In genomic region chr7:30617359-30617758, GRCh38 we compare ENCODE assay signal across 18 cellular contexts. TPM values are rescaled to one million over a fixed set of nuclear protein-coding genes. Genes with fewer than 3 reads are reported as not detected.
DNase-seq lines count a peak whose midpoint lies in the region; ATAC-seq, FAIRE-seq and TF ChIP-seq lines count a peak whose summit lies in the region.
"Had no signal": no experiment of that assay in that cellular context is flagged by ENCODE, and none has a peak within 500 bp of the region (broad histone marks: within the 10 kb centered on the region; RNA-seq: fewer than 3 reads in every experiment).

No MANE protein-coding gene starts in this region.

- no peak overlapping the region for H2AFZ ChIP-seq in GM12878 (ENCODE audit: control insufficient read depth, low read depth, low read length)

- no peak for TF ChIP-seq EP300 in GM12878 (IDR thresholded peaks at IDR 0.05; ENCODE audit: borderline replicate concordance in 1 of 2, control insufficient read depth in 1 of 2, low read depth in 2 of 2, low read length in 2 of 2)

- H3K4me1 Mint-ChIP-seq in activated naive CD8-positive, alpha-beta T cell treated with anti-CD3 and anti-CD28 coated beads, Interleukin-2, amount 10 ng/mL, durations not matched to agents 7 days and 5 days = peaks cover 15% of the 10 kb centered on the region
- H3K4me1 Mint-ChIP-seq in activated naive CD8-positive, alpha-beta T cell treated with anti-CD3 and anti-CD28 coated beads for 36 hours = peaks cover 19% of the 10 kb centered on the region
- H3K4me1 Mint-ChIP-seq in activated CD4-positive, alpha-beta T cell treated with anti-CD3 and anti-CD28 coated beads for 36 hours = peaks cover 22% of the 10 kb centered on the region
- H3K4me1 Mint-ChIP-seq: H9 had no signal

- TF ChIP-seq RAD21 in GM12878 (IDR thresholded peaks at IDR 0.05; ENCODE audit: insufficient read depth, low read depth, low read length) = no peak

- H3K4me3 ChIP-seq in GM12878 = no peak overlapping the region
- no peak overlapping the region for H3K4me3 ChIP-seq in lung
- no peak overlapping the region for H3K4me3 ChIP-seq in dorsolateral prefrontal cortex

- H3K9me3 ChIP-seq in GM12878 (replicated peaks; ENCODE audit: control insufficient read depth, insufficient read depth, low read length) (no peaks in the 10 kb centered on the region), lung (ENCODE audit: control insufficient read depth in 2 of 2, insufficient read depth in 1 of 2, low read length in 1 of 2) (no peaks in the 10 kb centered on the region)

- RAD21 ChIA-PET in GM12878 (lab: Charles Lee; ENCODE audit: unreplicated experiment) = no interaction called here

- FAIRE-seq in GM12878 (lab: Jason Lieb, UNC) = peak; percentile 31

- no peaks in the 10 kb centered on the region for H3K27me3 Mint-ChIP-seq in activated naive CD8-positive, alpha-beta T cell treated with anti-CD3 and anti-CD28 coated beads, Interleukin-2, amount 10 ng/mL, durations not matched to agents 7 days and 5 days
- no peaks in the 10 kb centered on the region for H3K27me3 Mint-ChIP-seq in activated naive CD8-positive, alpha-beta T cell treated with anti-CD3 and anti-CD28 coated beads for 36 hours
- no peaks in the 10 kb centered on the region for H3K27me3 Mint-ChIP-seq in activated CD4-positive, alpha-beta T cell treated with anti-CD3 and anti-CD28 coated beads for 36 hours
- H3K27me3 Mint-ChIP-seq: CD4-positive, CD25-positive, alpha-beta regulatory T cell had no signal

- no peak for DNase-seq in activated naive CD8-positive, alpha-beta T cell treated with anti-CD3 and anti-CD28 coated beads, Interleukin-2, amount 10 ng/mL, durations not matched to agents 7 days and 5 days
- DNase-seq in activated naive CD8-positive, alpha-beta T cell treated with anti-CD3 and anti-CD28 coated beads for 36 hours = no peak
- peak; percentile 73 for DNase-seq in NCI-H2029 (lab: John Stamatoyannopoulos, UW)
- no peak for DNase-seq in GM12878 (ENCODE audit: low read depth, low spot score)
- DNase-seq in lung (ENCODE audit: low spot score) = no peak
- DNase-seq in activated CD4-positive, alpha-beta T cell treated with anti-CD3 and anti-CD28 coated beads for 36 hours = no peak
- DNase-seq in dorsolateral prefrontal cortex = no peak
- DNase-seq: CD4-positive, CD25-positive, alpha-beta regulatory T cell; DMS79 treated with DMSO at 0.1 percent for 48 hours; H9; IMR-90; MV-4-11; NCI-H1105 treated with DMSO at 0.1 percent for 48 hours; NCI-H2081 treated with DMSO at 0.1 percent for 48 hours; NK-92 treated with Interleukin-12 subunit alpha and Interleukin-12 subunit beta, amount 100 ng/mL, for 24 hours; SIG-M5 had no signal

- ATAC-seq in activated naive CD8-positive, alpha-beta T cell treated with anti-CD3 and anti-CD28 coated beads, Interleukin-2, amount 10 ng/mL, durations not matched to agents 7 days and 5 days (ENCODE audit: low read depth) = no peak
- ATAC-seq in GM12878 = no peak
- peak; percentile 34 for ATAC-seq in lung (ENCODE audit: insufficient read depth, low FRiP score)
- ATAC-seq in activated CD4-positive, alpha-beta T cell treated with anti-CD3 and anti-CD28 coated beads for 36 hours = no peak
- ATAC-seq in GM18502 (IDR thresholded peaks at IDR 0.05; ENCODE audit: poor library complexity, unreplicated experiment) = no peak
- ATAC-seq: SK-N-SH treated with all-trans-retinoic acid at 6 μM for 48 hours had no signal

- H3K79me2 ChIP-seq in GM12878 (ENCODE audit: control insufficient read depth, insufficient read depth, low read length) = no peaks in the 10 kb centered on the region; the same call in 1 of the 2 replicates

- 98% methylated on average over 2 of the region's 2 CpGs for WGBS in GM12878 (ENCODE audit: insufficient coverage, insufficient replicate concordance, low lambda C conversion rate, missing lambda C conversion rate)
- WGBS in lung, 2 donors = 65 to 87% methylated on average over 2 of the region's 2 CpGs

- in situ Hi-C loops in GM12878 (cut with MboI) = no loop called here

- H3K9ac ChIP-seq in GM12878 (ENCODE audit: control insufficient read depth, insufficient read depth, low read length) = no peak overlapping the region

- CTCF ChIA-PET in GM12878 (lab: Yijun Ruan, JAX) = no interaction called here
- CTCF ChIA-PET in activated CD4-positive, alpha-beta T cell treated with anti-CD3 and anti-CD28 coated beads for 36 hours (lab: Charles Lee) = no interaction called here

- H3K27me3 ChIP-seq in GM12878 (replicated peaks in 1 of 2; ENCODE audit: control insufficient read depth in 2 of 2, insufficient read depth in 2 of 2, low read length in 1 of 2) = no peaks in the 10 kb centered on the region
- H3K27me3 ChIP-seq in lung (ENCODE audit: control insufficient read depth, insufficient read depth) = no peaks in the 10 kb centered on the region
- no peaks in the 10 kb centered on the region for H3K27me3 ChIP-seq in dorsolateral prefrontal cortex

- TF ChIP-seq CTCF in GM12878 (IDR thresholded peaks at IDR 0.05 in 2 of 3, conservative IDR thresholded peaks at IDR 0.05 in 1 of 3; ENCODE audit: control insufficient read depth in 2 of 3, extremely low read depth in 1 of 3, insufficient read depth in 1 of 3, low read depth in 3 of 3, low read length in 3 of 3) = no peak
- TF ChIP-seq CTCF in lung (IDR thresholded peaks at IDR 0.05; ENCODE audit: control extremely low read depth, extremely low read depth) = no peak
- TF ChIP-seq CTCF in dorsolateral prefrontal cortex (IDR thresholded peaks at IDR 0.05 in 54 of 56, conservative IDR thresholded peaks at IDR 0.05 in 2 of 56; ENCODE audit: low read depth in 1 of 56, partially characterized antibody in 56 of 56) = no peak

- no peak overlapping the region for H3K4me2 ChIP-seq in GM12878 (ENCODE audit: control insufficient read depth, insufficient read depth)

- peaks cover 20 to 52% of the 10 kb centered on the region in 2 experiments for H3K36me3 ChIP-seq in GM12878 (ENCODE audit: control insufficient read depth in 2 of 2, insufficient read depth in 2 of 2, low read length in 1 of 2)
- peaks cover 33 to 52% of the 10 kb centered on the region in 2 donors for H3K36me3 ChIP-seq in lung (ENCODE audit: control insufficient read depth in 2 of 2, insufficient read depth in 2 of 2, low read length in 2 of 2)

- SMC1A ChIA-PET in GM12878 (lab: Charles Lee; ENCODE audit: uncharacterized antibody, unreplicated experiment) = interaction anchor here (0.9 kb wide), 1 partner anchor 14 kb away, joined by 3 read pairs; no protein-coding TSS in a partner anchor

- H4K20me1 ChIP-seq in GM12878 (ENCODE audit: control insufficient read depth, insufficient read depth) = no peaks in the 10 kb centered on the region

- no peak overlapping the region for H3K4me3 Mint-ChIP-seq in activated naive CD8-positive, alpha-beta T cell treated with anti-CD3 and anti-CD28 coated beads, Interleukin-2, amount 10 ng/mL, durations not matched to agents 7 days and 5 days
- H3K4me3 Mint-ChIP-seq in activated naive CD8-positive, alpha-beta T cell treated with anti-CD3 and anti-CD28 coated beads for 36 hours = no peak overlapping the region
- H3K4me3 Mint-ChIP-seq in activated CD4-positive, alpha-beta T cell treated with anti-CD3 and anti-CD28 coated beads for 36 hours = no peak overlapping the region
- H3K4me3 Mint-ChIP-seq: CD4-positive, CD25-positive, alpha-beta regulatory T cell; H9 had no signal

- H3K9me3 Mint-ChIP-seq in activated naive CD8-positive, alpha-beta T cell treated with anti-CD3 and anti-CD28 coated beads, Interleukin-2, amount 10 ng/mL, durations not matched to agents 7 days and 5 days = no peaks in the 10 kb centered on the region
- H3K9me3 Mint-ChIP-seq in activated naive CD8-positive, alpha-beta T cell treated with anti-CD3 and anti-CD28 coated beads for 36 hours = no peaks in the 10 kb centered on the region
- no peaks in the 10 kb centered on the region for H3K9me3 Mint-ChIP-seq in activated CD4-positive, alpha-beta T cell treated with anti-CD3 and anti-CD28 coated beads for 36 hours (ENCODE audit: low read depth)
- H3K9me3 Mint-ChIP-seq: CD4-positive, CD25-positive, alpha-beta regulatory T cell; H9 had no signal

- peak; percentile 4; the same call in 1 of the 2 replicates for TF ChIP-seq POLR2A in GM12878 (IDR thresholded peaks at IDR 0.05; ENCODE audit: low read depth, low read length)

- H3K36me3 Mint-ChIP-seq in activated naive CD8-positive, alpha-beta T cell treated with anti-CD3 and anti-CD28 coated beads, Interleukin-2, amount 10 ng/mL, durations not matched to agents 7 days and 5 days = peaks cover 50% of the 10 kb centered on the region
- H3K36me3 Mint-ChIP-seq in activated naive CD8-positive, alpha-beta T cell treated with anti-CD3 and anti-CD28 coated beads for 36 hours = peaks cover 54% of the 10 kb centered on the region
- peaks cover 79% of the 10 kb centered on the region for H3K36me3 Mint-ChIP-seq in activated CD4-positive, alpha-beta T cell treated with anti-CD3 and anti-CD28 coated beads for 36 hours (ENCODE audit: low read depth)

- no TSS peak for BruUV-seq in GM12878 (replicated peaks; lab: Mats Ljungman, UMichigan)

- H3K4me1 ChIP-seq in GM12878 (ENCODE audit: control insufficient read depth, insufficient read depth, low read length) (no peaks in the 10 kb centered on the region), lung (ENCODE audit: control insufficient read depth in 2 of 2, insufficient read depth in 2 of 2, low read length in 2 of 2) (peaks cover 0 to 1% of the 10 kb centered on the region in 2 donors)

- POLR2A ChIA-PET in activated naive CD8-positive, alpha-beta T cell treated with anti-CD3 and anti-CD28 coated beads, Interleukin-2, amount 10 ng/mL, durations not matched to agents 7 days and 5 days (lab: Charles Lee) = no interaction called here
- POLR2A ChIA-PET in GM12878 (lab: Charles Lee) = no interaction called here
- POLR2A ChIA-PET in activated CD4-positive, alpha-beta T cell treated with anti-CD3 and anti-CD28 coated beads for 36 hours (lab: Charles Lee) = no interaction called here

- intact Hi-C loops in GM12878 (cut with micrococcal nuclease; ENCODE audit: unreplicated experiment) = no loop called here
- intact Hi-C loops in activated CD4-positive, alpha-beta T cell treated with anti-CD3 and anti-CD28 coated beads for 36 hours (cut with DNase I, micrococcal nuclease) = no loop called here
- intact Hi-C loops in dorsolateral prefrontal cortex (cut with DNase I) = no loop called here

- peak overlapping the region; percentile 55 for H3K27ac Mint-ChIP-seq in activated naive CD8-positive, alpha-beta T cell treated with anti-CD3 and anti-CD28 coated beads, Interleukin-2, amount 10 ng/mL, durations not matched to agents 7 days and 5 days
- H3K27ac Mint-ChIP-seq in activated naive CD8-positive, alpha-beta T cell treated with anti-CD3 and anti-CD28 coated beads for 36 hours = no peak overlapping the region
- no peak overlapping the region for H3K27ac Mint-ChIP-seq in activated CD4-positive, alpha-beta T cell treated with anti-CD3 and anti-CD28 coated beads for 36 hours
- H3K27ac Mint-ChIP-seq: H9 had no signal

- no peak overlapping the region for H3K27ac ChIP-seq in GM12878 (ENCODE audit: control insufficient read depth, insufficient read depth)
- H3K27ac ChIP-seq in lung (ENCODE audit: low read depth in 1 of 2, low read length in 1 of 2) = no peak overlapping the region
- H3K27ac ChIP-seq in dorsolateral prefrontal cortex = no peak overlapping the region

RNA-seq across cellular contexts. Expression of gene GARS1, which starts 22.7 kb away (rescaled TPM):
- total RNA-seq in activated naive CD8-positive, alpha-beta T cell treated with anti-CD3 and anti-CD28 coated beads, Interleukin-2, amount 10 ng/mL, durations not matched to agents 7 days and 5 days = 100 to 1,000 TPM; 150 to 154 TPM
- total RNA-seq in activated naive CD8-positive, alpha-beta T cell treated with anti-CD3 and anti-CD28 coated beads for 36 hours = 100 to 1,000 TPM; 366 to 384 TPM
- 87.5 and 89.2 TPM in 2 replicates for total RNA-seq in GM12878 (2013; cell fraction: nucleolus; rRNA removed)
- 107 and 120 TPM in 2 replicates for total RNA-seq in GM12878 (2014; rRNA removed)
- 168 and 182 TPM in 2 replicates for total RNA-seq in GM12878 (2014; rRNA removed; fragmentation: Illumina TruSeq; extraction: Trizol)
- total RNA-seq in GM12878 (2021) = 175 TPM in 2 replicates
- polyA plus RNA-seq in GM12878 (2011; ENCODE audit: low read depth) = 111 TPM
- 184 and 333 TPM in 2 replicates for polyA plus RNA-seq in GM12878 (2011; rRNA removed)
- polyA plus RNA-seq in GM12878 (2011; cell fraction: cytosol; rRNA removed) = 247 and 357 TPM in 2 replicates
- 220 and 228 TPM in 2 replicates for polyA plus RNA-seq in GM12878 (2011; cell fraction: nucleus; rRNA removed)
- polyA plus RNA-seq in GM12878 (2012) = 135 and 136 TPM in 2 replicates
- 361 and 413 TPM in 2 replicates for polyA plus RNA-seq in GM12878 (2014; fragmentation: Illumina TruSeq; extraction: Trizol)
- polyA plus RNA-seq in GM12878 (2014; fragmentation: Nextera tagmentation; extraction: Ambion mirVana) = 100 to 1,000 TPM; 133 to 191 TPM
- 167 TPM in 2 replicates for polyA plus RNA-seq in GM12878 (2014; rRNA removed)
- polyA plus RNA-seq in GM12878 (2016; fragmentation: Nextera tagmentation; extraction: Ambion mirVana) = 100 to 1,000 TPM; 196 to 207 TPM
- polyA minus RNA-seq in GM12878 (2011; rRNA and poly(A)+ RNA removed) = 227 and 257 TPM in 2 replicates
- 84.7 and 102 TPM in 2 replicates for polyA minus RNA-seq in GM12878 (2011; cell fraction: cytosol; rRNA and poly(A)+ RNA removed)
- polyA minus RNA-seq in GM12878 (2011; cell fraction: nucleus; rRNA and poly(A)+ RNA removed) = 71.9 and 162 TPM in 2 replicates
- total RNA-seq in lung = 100 to 1,000 TPM in 1 of 2 donors, 10 to 100 TPM in 1; 55.5 to 132 TPM
- 10 to 100 TPM; 85.0 to 99.3 TPM for polyA plus RNA-seq in lung
- total RNA-seq in activated CD4-positive, alpha-beta T cell treated with anti-CD3 and anti-CD28 coated beads for 36 hours = 100 to 1,000 TPM; 391 to 439 TPM
- total RNA-seq in dorsolateral prefrontal cortex = 100 to 1,000 TPM in 54 of 120 experiments, 10 to 100 TPM in 66; 46.1 to 133 (median 96.3) TPM
